In the genomic region with DNA sequence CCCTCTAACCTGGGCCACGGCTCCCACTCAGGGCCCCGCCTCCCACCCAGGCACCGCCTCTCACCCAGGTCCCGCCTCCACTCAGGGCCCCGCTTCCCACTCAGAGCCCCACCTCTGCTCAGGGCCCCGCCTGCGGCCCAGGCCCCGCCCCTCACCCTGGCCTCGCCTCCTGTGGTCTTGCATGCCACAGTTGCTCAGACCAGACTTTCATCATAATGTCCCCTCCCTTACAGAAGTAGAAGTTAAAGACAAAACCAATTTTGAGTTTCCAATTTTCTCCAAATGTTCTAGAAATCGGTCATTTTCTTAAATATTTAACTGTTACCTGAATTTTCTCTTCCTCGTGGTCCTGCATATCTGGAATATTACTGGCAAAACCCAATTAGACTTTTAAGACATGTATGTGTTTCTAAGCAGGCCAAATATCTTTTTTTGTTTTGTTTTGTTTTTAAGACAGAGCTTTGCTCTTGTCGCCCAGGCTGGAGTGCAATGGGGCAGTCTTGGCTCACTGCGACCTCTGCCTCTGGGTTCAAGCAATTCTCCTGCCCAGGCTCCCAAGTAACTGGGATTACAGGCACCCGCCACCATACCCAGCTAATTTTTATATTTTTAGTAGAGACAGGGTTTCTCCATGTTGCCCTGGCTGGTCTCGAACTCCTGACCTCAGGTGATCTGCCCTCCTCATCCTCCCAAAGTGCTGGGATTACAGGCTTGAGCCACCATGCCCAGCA, we compare ENCODE assay signal across 8 cellular contexts.
DNase-seq lines count a peak whose midpoint lies in the region; ATAC-seq and TF ChIP-seq lines count a peak whose summit lies in the region.
"Not testable (repeated sequence)": the region's sequence is repeated elsewhere in the genome, so short reads cannot be mapped to it uniquely, and the experiment has no call there.

No MANE protein-coding gene starts in this region.

- H4K91ac ChIP-seq in IMR-90 (ENCODE audit: insufficient read depth, low read depth, low read length): not testable (repeated sequence)

- TF ChIP-seq RAD21 in IMR-90 (IDR thresholded peaks at IDR 0.05; ENCODE audit: low read length): not testable (repeated sequence)

- not testable (repeated sequence) for TF ChIP-seq CTCF in IMR-90 (conservative IDR thresholded peaks at IDR 0.05; ENCODE audit: low read depth, low read length); fibroblast of lung (conservative IDR thresholded peaks at IDR 0.05 in 1 of 2, IDR thresholded peaks at IDR 0.05 in 1 of 2; ENCODE audit: low read depth in 1 of 2, low read length in 2 of 2)

- not testable (repeated sequence) for H3K36me3 ChIP-seq in CD4-positive, alpha-beta memory T cell (ENCODE audit: insufficient read depth, low read length); IMR-90 (ENCODE audit: control insufficient read depth, insufficient read depth, low read length); fibroblast of lung (ENCODE audit: control insufficient read depth, insufficient read depth, low read length); naive thymus-derived CD4-positive, alpha-beta T cell (ENCODE audit: control insufficient read depth in 2 of 3, insufficient read depth in 3 of 3, low read length in 3 of 3)

- not testable (repeated sequence) for H3K4me3 ChIP-seq in CD4-positive, alpha-beta memory T cell (ENCODE audit: low read length in 2 of 2); IMR-90 (ENCODE audit: insufficient read depth, low read depth, low read length); fibroblast of lung (replicated peaks in 1 of 4; ENCODE audit: control extremely low read depth in 1 of 4, insufficient read depth in 1 of 4, low read depth in 3 of 4, low read length in 4 of 4); naive thymus-derived CD4-positive, alpha-beta T cell (ENCODE audit: low read length)

- not testable (repeated sequence) for H3K9me3 ChIP-seq in CD4-positive, alpha-beta memory T cell (ENCODE audit: control insufficient read depth in 1 of 2, low read length in 2 of 2); IMR-90 (ENCODE audit: control insufficient read depth, insufficient read depth, low read length); fibroblast of lung (ENCODE audit: control insufficient read depth, insufficient read depth, low read depth, low read length); naive thymus-derived CD4-positive, alpha-beta T cell (ENCODE audit: control insufficient read depth in 2 of 3, low read length in 3 of 3)

- H3K79me2 ChIP-seq in fibroblast of lung (ENCODE audit: control insufficient read depth, insufficient read depth, low read length): not testable (repeated sequence)

- H3K27me3 ChIP-seq in CD4-positive, alpha-beta memory T cell (ENCODE audit: insufficient read depth, low read length); fibroblast of lung (ENCODE audit: control insufficient read depth, insufficient read depth, low read length); naive thymus-derived CD4-positive, alpha-beta T cell (ENCODE audit: control insufficient read depth in 2 of 2, insufficient read depth in 2 of 2, low read length in 2 of 2): not testable (repeated sequence)
- H3K27me3 ChIP-seq in IMR-90 (ENCODE audit: control insufficient read depth, insufficient read depth, low read length): peaks cover 12% of the 10 kb centered on the region

- H3K56ac ChIP-seq in IMR-90 (ENCODE audit: extremely low read depth, insufficient read depth, low read length): not testable (repeated sequence)

- WGBS in IMR-90 (ENCODE audit: extremely low coverage in 2 of 2, insufficient read length in 1 of 2), 2 experiments: 20% methylated on average over 5 of the region's 15 CpGs; no CpG with 5 or more reads in 1 of the 2 experiments

- not testable (repeated sequence) for H2BK20ac ChIP-seq in IMR-90 (ENCODE audit: low read depth, low read length)

- H2BK120ac ChIP-seq in IMR-90 (ENCODE audit: low read depth, low read length): not testable (repeated sequence)

- not testable (repeated sequence) for H3K4me2 ChIP-seq in IMR-90 (ENCODE audit: low read depth, low read length); fibroblast of lung (ENCODE audit: extremely low read depth, insufficient read depth, low read length)

- intact Hi-C loops in CD4-positive, alpha-beta memory T cell (cut with micrococcal nuclease): loop anchor here (10.0 kb wide), 1 partner anchor 1493 kb away; a partner anchor contains a TSS
- intact Hi-C loops in IMR-90 (cut with micrococcal nuclease): not testable (repeated sequence)
- intact Hi-C loops in naive thymus-derived CD4-positive, alpha-beta T cell (cut with micrococcal nuclease): loop anchor here (1.0 to 2.0 kb wide), 8 partner anchors 103 to 1493 kb away; a partner anchor contains a TSS

- not testable (repeated sequence) for TF ChIP-seq POLR2A in IMR-90 (IDR thresholded peaks at IDR 0.05; ENCODE audit: low read depth, low read length)

- not testable (repeated sequence) for H4K8ac ChIP-seq in IMR-90 (ENCODE audit: low read depth in 2 of 2, low read length in 2 of 2)

- H3K36me3 Mint-ChIP-seq in CD4-positive, alpha-beta memory T cell; naive thymus-derived CD4-positive, alpha-beta T cell: not testable (repeated sequence)

- not testable (repeated sequence) for H3K27me3 Mint-ChIP-seq in CD4-positive, alpha-beta memory T cell; naive thymus-derived CD4-positive, alpha-beta T cell

- ATAC-seq in GM21526 (IDR thresholded peaks at IDR 0.05; ENCODE audit: low FRiP score, unreplicated experiment) (peak; percentile 58), IMR-90 (ENCODE audit: low read depth) (peak; percentile 64)
- peak; percentile 75 for ATAC-seq in naive thymus-derived CD4-positive, alpha-beta T cell

- not testable (repeated sequence) for H3K27ac ChIP-seq in CD4-positive, alpha-beta memory T cell (ENCODE audit: low read depth, low read length); IMR-90 (ENCODE audit: insufficient read depth, low read length); fibroblast of lung (ENCODE audit: insufficient read depth, low read length); naive thymus-derived CD4-positive, alpha-beta T cell (ENCODE audit: low read depth, low read length)

- CTCF ChIA-PET in CD4-positive, alpha-beta memory T cell (lab: Charles Lee; ENCODE audit: partially characterized antibody): interaction anchor here (1.4 kb wide), 1 partner anchor 24 kb away, joined by 6 read pairs; no protein-coding TSS in a partner anchor
- CTCF ChIA-PET in IMR-90 (lab: Yijun Ruan, JAX): not testable (repeated sequence)
- CTCF ChIA-PET in naive thymus-derived CD4-positive, alpha-beta T cell (lab: Charles Lee): interaction anchor here (0.6 to 1.0 kb wide), 2 partner anchors 21 to 1150 kb away, joined by 3 to 5 read pairs; no protein-coding TSS in a partner anchor

- peak overlapping the region in 6 of 8 donors; percentile 8 to 57 (median 36) for H3K4me3 Mint-ChIP-seq in CD4-positive, alpha-beta memory T cell
- H3K4me3 Mint-ChIP-seq in naive thymus-derived CD4-positive, alpha-beta T cell: peak overlapping the region in 8 of 10 donors; percentile 21 to 70 (median 39)

- not testable (repeated sequence) for H3K4me1 ChIP-seq in CD4-positive, alpha-beta memory T cell (ENCODE audit: insufficient read depth, low read length); IMR-90 (ENCODE audit: control insufficient read depth, insufficient read depth, low read length); fibroblast of lung (ENCODE audit: control insufficient read depth, extremely low read depth, insufficient read depth, low read length); naive thymus-derived CD4-positive, alpha-beta T cell (ENCODE audit: control insufficient read depth in 2 of 2, insufficient read depth in 2 of 2, low read length in 2 of 2)

- not testable (repeated sequence) for H2AK9ac ChIP-seq in IMR-90 (replicated peaks; ENCODE audit: low read depth, low read length, poor library complexity)

- not testable (repeated sequence) for H2BK15ac ChIP-seq in IMR-90 (ENCODE audit: low read depth, low read length)

- not testable (repeated sequence) for H2AFZ ChIP-seq in IMR-90 (replicated peaks; ENCODE audit: low read length, poor library complexity); fibroblast of lung (ENCODE audit: low read length)

- H3K4me1 Mint-ChIP-seq in CD4-positive, alpha-beta memory T cell: not testable (repeated sequence)
- H3K4me1 Mint-ChIP-seq in naive thymus-derived CD4-positive, alpha-beta T cell: peaks cover 0 to 14% (median 6%) of the 10 kb centered on the region in 7 donors

- H3K4ac ChIP-seq in IMR-90 (ENCODE audit: low read depth, low read length): not testable (repeated sequence)

- not testable (repeated sequence) for H4K20me1 ChIP-seq in IMR-90 (ENCODE audit: insufficient read depth, low read length); fibroblast of lung (ENCODE audit: control insufficient read depth, extremely low read depth, insufficient read depth, low read length)

- not testable (repeated sequence) for H3K23ac ChIP-seq in IMR-90 (ENCODE audit: low read depth, low read length)

- H3K27ac Mint-ChIP-seq in CD4-positive, alpha-beta memory T cell: peak overlapping the region; percentile 53 to 88 (median 83)
- H3K27ac Mint-ChIP-seq in naive thymus-derived CD4-positive, alpha-beta T cell: peak overlapping the region in 8 of 9 donors; percentile 43 to 87 (median 74)

- H3K9ac ChIP-seq in IMR-90 (ENCODE audit: low read depth, low read length); fibroblast of lung (ENCODE audit: insufficient read depth, low read length): not testable (repeated sequence)

- H3K9me1 ChIP-seq in IMR-90 (ENCODE audit: insufficient read depth, low read length): not testable (repeated sequence)

- not testable (repeated sequence) for BruUV-seq in IMR-90 (replicated peaks; lab: Mats Ljungman, UMichigan)

- H4K5ac ChIP-seq in IMR-90 (ENCODE audit: low read depth, low read length): not testable (repeated sequence)

- H3K18ac ChIP-seq in IMR-90 (ENCODE audit: low read depth, low read length): not testable (repeated sequence)

- DNase-seq in CD4-positive, alpha-beta memory T cell: peak; percentile 87 to 95 (median 92)
- peak; percentile 65 for DNase-seq in IMR-90
- peak; percentile 83 to 90 (median 86) for DNase-seq in T-helper 1 cell
- DNase-seq in activated gamma-delta T cell treated with Interleukin-2 at 50 U/mL for 16 hours: peak; percentile 88
- peak; percentile 76 to 77 for DNase-seq in fibroblast of lung (ENCODE audit: low read depth in 2 of 2)
- DNase-seq in naive thymus-derived CD4-positive, alpha-beta T cell: peak; percentile 79 to 91 (median 88)
- DNase-seq in stimulated activated CD8-positive, alpha-beta memory T cell treated with anti-CD3 and anti-CD28 coated beads, Interleukin-2, amount 100 ng/mL, for 48 hours (ENCODE audit: low read depth in 2 of 2): peak; percentile 69 to 92

- in situ Hi-C loops in IMR-90 (cut with MboI; ENCODE audit: low sequenced_read_pairs): not testable (repeated sequence)

- dilution Hi-C loops in IMR-90 (cut with HindIII; ENCODE audit: low sequenced_read_pairs, unreplicated experiment): not testable (repeated sequence)

- H2AK5ac ChIP-seq in IMR-90 (ENCODE audit: low read depth, low read length): not testable (repeated sequence)

- H3K79me1 ChIP-seq in IMR-90 (ENCODE audit: low read depth in 1 of 2, low read length in 2 of 2): not testable (repeated sequence)

- not testable (repeated sequence) for H2BK5ac ChIP-seq in IMR-90 (ENCODE audit: low read depth, low read length, poor library complexity, severe bottlenecking)

- H3K14ac ChIP-seq in IMR-90 (replicated peaks; ENCODE audit: low read depth, low read length): not testable (repeated sequence)

- not testable (repeated sequence) for H3K9me3 Mint-ChIP-seq in CD4-positive, alpha-beta memory T cell; naive thymus-derived CD4-positive, alpha-beta T cell

- POLR2A ChIA-PET in CD4-positive, alpha-beta memory T cell (lab: Charles Lee; ENCODE audit: partially characterized antibody): interaction anchor here (0.6 to 1.0 kb wide), 2 partner anchors 23 to 99 kb away, joined by 3 to 5 read pairs; no protein-coding TSS in a partner anchor
- POLR2A ChIA-PET in IMR-90 (lab: Charles Lee; ENCODE audit: unreplicated experiment); naive thymus-derived CD4-positive, alpha-beta T cell (lab: Charles Lee): not testable (repeated sequence)
